ENCODE assay signal across 18 cellular contexts in genomic region chr16:88535857-88536222, GRCh38. TPM values are rescaled to one million over a fixed set of nuclear protein-coding genes. Genes with fewer than 3 reads are reported as not detected.
DNase-seq lines count a peak whose midpoint lies in the region; ATAC-seq, FAIRE-seq and TF ChIP-seq lines count a peak whose summit lies in the region.
"Had no signal": no experiment of that assay in that cellular context is flagged by ENCODE, and none has a peak within 500 bp of the region (broad histone marks: within the 10 kb centered on the region; RNA-seq: fewer than 3 reads in every experiment).

No MANE protein-coding gene starts in this region.

- TF ChIP-seq POLR2A in HepG2 (IDR thresholded peaks at IDR 0.05; ENCODE audit: insufficient read depth in 1 of 2, low read depth in 2 of 2, low read length in 2 of 2): no peak
- TF ChIP-seq POLR2A in right lobe of liver (IDR thresholded peaks at IDR 0.05): no peak

- H4K20me1 ChIP-seq in HepG2 (ENCODE audit: insufficient read depth, low read length): no peaks in the 10 kb centered on the region; the same call in 1 of the 2 replicates

- ATAC-seq in HepG2: no peak
- ATAC-seq in right lobe of liver: no peak
- no peak for ATAC-seq in activated B cell treated with CpG ODN at 0.5 μM for 24 hours (ENCODE audit: low read depth)
- ATAC-seq in stimulated activated naive CD8-positive, alpha-beta T cell treated with anti-CD3 and anti-CD28 coated beads, Interleukin-15, amount 100 ng/mL, for 72 hours: no peak
- no peak for ATAC-seq in GM19452 (IDR thresholded peaks at IDR 0.05; ENCODE audit: unreplicated experiment)
- ATAC-seq in GM18502 (IDR thresholded peaks at IDR 0.05; ENCODE audit: poor library complexity, unreplicated experiment): no peak
- ATAC-seq: Right ventricle myocardium inferior had no signal

- WGBS in HepG2 (ENCODE audit: low lambda C conversion rate): 84% methylated on average over 9 of the region's 9 CpGs
- 82% methylated on average over 4 of the region's 9 CpGs for WGBS in right lobe of liver (ENCODE audit: insufficient coverage, low coverage, low lambda C conversion rate, missing lambda C conversion rate)

- no peak overlapping the region for H3K9ac ChIP-seq in HepG2 (ENCODE audit: insufficient read depth, low read depth, low read length)
- H3K9ac ChIP-seq: parathyroid adenoma had no signal

- H3K4me3 ChIP-seq in HepG2 (replicated peaks in 1 of 3; ENCODE audit: insufficient read depth in 1 of 3, low read depth in 2 of 3, low read length in 3 of 3) (no peak overlapping the region), right lobe of liver (no peak overlapping the region)
- H3K4me3 ChIP-seq: smooth muscle cell had no signal

- no peaks in the 10 kb centered on the region for H3K9me3 Mint-ChIP-seq in activated B cell treated with CpG ODN at 0.5 μM for 24 hours
- peaks cover 5% of the 10 kb centered on the region for H3K9me3 Mint-ChIP-seq in glutamatergic neuron (ENCODE audit: unreplicated experiment)
- no peaks in the 10 kb centered on the region for H3K9me3 Mint-ChIP-seq in stimulated activated naive CD8-positive, alpha-beta T cell treated with anti-CD3 and anti-CD28 coated beads, Interleukin-15, amount 100 ng/mL, for 72 hours

- H3K9me3 ChIP-seq in HepG2 (ENCODE audit: low read length): no peaks in the 10 kb centered on the region
- H3K9me3 ChIP-seq in right lobe of liver: no peaks in the 10 kb centered on the region
- H3K9me3 ChIP-seq: vagina had no signal

- H3K27me3 Mint-ChIP-seq in activated B cell treated with CpG ODN at 0.5 μM for 24 hours (peaks cover 8% of the 10 kb centered on the region), glutamatergic neuron (ENCODE audit: unreplicated experiment) (peaks cover 8% of the 10 kb centered on the region)
- peaks cover 27% of the 10 kb centered on the region for H3K27me3 Mint-ChIP-seq in stimulated activated naive CD8-positive, alpha-beta T cell treated with anti-CD3 and anti-CD28 coated beads, Interleukin-15, amount 100 ng/mL, for 72 hours

- peak overlapping the region; percentile 41 for H3K27ac Mint-ChIP-seq in activated B cell treated with CpG ODN at 0.5 μM for 24 hours
- H3K27ac Mint-ChIP-seq in glutamatergic neuron (ENCODE audit: unreplicated experiment): peak overlapping the region; percentile 62
- H3K27ac Mint-ChIP-seq in stimulated activated naive CD8-positive, alpha-beta T cell treated with anti-CD3 and anti-CD28 coated beads, Interleukin-15, amount 100 ng/mL, for 72 hours: peak overlapping the region in 1 of 2 donors; percentile 88

- no TSS peak for BruUV-seq in HepG2 (replicated peaks; lab: Mats Ljungman, UMichigan)

- DNase-seq in HepG2 (ENCODE audit: low spot score) (no peak), right lobe of liver (no peak), activated B cell treated with CpG ODN at 0.5 μM for 24 hours (no peak), glutamatergic neuron (no peak), NCI-H345 treated with DMSO at 0.1 percent for 48 hours (lab: John Stamatoyannopoulos, UW; ENCODE audit: unreplicated experiment) (no peak)
- DNase-seq in stimulated activated naive CD8-positive, alpha-beta T cell treated with anti-CD3 and anti-CD28 coated beads, Interleukin-15, amount 100 ng/mL, for 72 hours: no peak
- DNase-seq: activated CD4-positive, alpha-beta T cell treated with anti-CD3 and anti-CD28 coated beads, Interleukin-2, amount 50 U/mL, for 1 hour; DMS79 treated with DMSO at 0.1 percent for 48 hours; NCI-H2171 treated with DMSO at 0.1 percent for 48 hours; T-helper 9 cell had no signal

- H3K4me1 Mint-ChIP-seq in activated B cell treated with CpG ODN at 0.5 μM for 24 hours: peaks cover 12% of the 10 kb centered on the region
- H3K4me1 Mint-ChIP-seq in glutamatergic neuron (ENCODE audit: low read depth, unreplicated experiment): peaks cover 2% of the 10 kb centered on the region
- H3K4me1 Mint-ChIP-seq in stimulated activated naive CD8-positive, alpha-beta T cell treated with anti-CD3 and anti-CD28 coated beads, Interleukin-15, amount 100 ng/mL, for 72 hours: peaks cover 12% of the 10 kb centered on the region

- H3K4me1 ChIP-seq in HepG2 (ENCODE audit: insufficient read depth, low read length) (no peaks in the 10 kb centered on the region), right lobe of liver (no peaks in the 10 kb centered on the region)
- H3K4me1 ChIP-seq: parathyroid adenoma had no signal

- FAIRE-seq in HepG2 (lab: Jason Lieb, UNC): no peak
- FAIRE-seq: colon, H1 had no signal

- H3K36me3 ChIP-seq in HepG2 (replicated peaks in 1 of 2; ENCODE audit: control insufficient read depth in 1 of 2, insufficient read depth in 2 of 2, low read length in 2 of 2): peaks cover 0 to 10% of the 10 kb centered on the region in 2 experiments; a peak in 2 of 5 replicates
- H3K36me3 ChIP-seq in right lobe of liver: no peaks in the 10 kb centered on the region
- H3K36me3 ChIP-seq: vagina had no signal

- no peak for TF ChIP-seq CTCF in HepG2 (CRISPR knock-in tag; IDR thresholded peaks at IDR 0.05)
- TF ChIP-seq CTCF in right lobe of liver (IDR thresholded peaks at IDR 0.05): no peak
- no peak for TF ChIP-seq CTCF in activated B cell treated with CpG ODN at 0.5 μM for 24 hours (IDR thresholded peaks at IDR 0.05)
- no peak for TF ChIP-seq CTCF in glutamatergic neuron (IDR thresholded peaks at IDR 0.05; ENCODE audit: partially characterized antibody, unreplicated experiment)

- H3K27ac ChIP-seq in HepG2 (ENCODE audit: extremely low read length, insufficient read depth, low read length): no peak overlapping the region
- no peak overlapping the region for H3K27ac ChIP-seq in right lobe of liver
- H3K27ac ChIP-seq: parathyroid adenoma, vagina had no signal

- H3K36me3 Mint-ChIP-seq in activated B cell treated with CpG ODN at 0.5 μM for 24 hours (ENCODE audit: low read depth) (no peaks in the 10 kb centered on the region), glutamatergic neuron (ENCODE audit: unreplicated experiment) (no peaks in the 10 kb centered on the region)

- CTCF ChIA-PET in HepG2 (lab: Yijun Ruan, JAX; ENCODE audit: low intra/inter-chr PET ratio, low total read pairs): no interaction called here
- CTCF ChIA-PET in activated B cell treated with CpG ODN at 0.5 μM for 24 hours (lab: Charles Lee): interaction anchor here (1.0 kb wide), 1 partner anchor 100 kb away, joined by 4 read pairs; no protein-coding TSS in a partner anchor

- H3K4me2 ChIP-seq in HepG2 (ENCODE audit: low read depth, low read length): no peak overlapping the region

- H2AFZ ChIP-seq in HepG2 (ENCODE audit: low read length): no peak overlapping the region
- H2AFZ ChIP-seq: parathyroid adenoma had no signal

- H3K4me3 Mint-ChIP-seq in activated B cell treated with CpG ODN at 0.5 μM for 24 hours (peak overlapping the region; percentile 63), glutamatergic neuron (ENCODE audit: unreplicated experiment) (peak overlapping the region; percentile 81)
- peak overlapping the region; percentile 78 to 83 for H3K4me3 Mint-ChIP-seq in stimulated activated naive CD8-positive, alpha-beta T cell treated with anti-CD3 and anti-CD28 coated beads, Interleukin-15, amount 100 ng/mL, for 72 hours

- POLR2A ChIA-PET in HepG2 (lab: Yijun Ruan, JAX) (no interaction called here), activated B cell treated with CpG ODN at 0.5 μM for 24 hours (lab: Charles Lee) (interaction anchor here (0.6 to 1.2 kb wide), 3 partner anchors 79 to 625 kb away, joined by 3 to 4 read pairs (median 3); no protein-coding TSS in a partner anchor)

- H3K79me2 ChIP-seq in HepG2 (ENCODE audit: insufficient read depth, low read length): no peaks in the 10 kb centered on the region
- H3K79me2 ChIP-seq: parathyroid adenoma had no signal

- TF ChIP-seq RAD21 in HepG2 (CRISPR knock-in tag; IDR thresholded peaks at IDR 0.05): no peak

- TF ChIP-seq EP300 in HepG2 (IDR thresholded peaks at IDR 0.05; ENCODE audit: low read depth in 2 of 2, low read length in 2 of 2) (no peak), HepG2 (CRISPR knock-in tag; IDR thresholded peaks at IDR 0.05; ENCODE audit: borderline replicate concordance) (no peak)

- intact Hi-C loops in HepG2 (cut with micrococcal nuclease; ENCODE audit: unreplicated experiment) (no loop called here), right lobe of liver (cut with DNase I) (no loop called here), activated B cell treated with CpG ODN at 0.5 μM for 24 hours (cut with micrococcal nuclease) (no loop called here)

- H3K27me3 ChIP-seq in HepG2 (ENCODE audit: control insufficient read depth in 1 of 2, insufficient read depth in 2 of 2, low read length in 2 of 2) (peaks cover 13 to 29% of the 10 kb centered on the region in 2 experiments; a peak in 4 of 5 replicates), right lobe of liver (no peaks in the 10 kb centered on the region)
- H3K27me3 ChIP-seq: vagina had no signal

- in situ Hi-C loops in HepG2 (cut with HindIII; ENCODE audit: extremely low pct_ligation_motif_present, low pct_unique_long_range_greater_than_20kb): no loop called here

TF ChIP-seq in HepG2, 621 proteins besides CTCF, POLR2A, EP300 and RAD21 (continues in another document):
- 0 out of 2 replicates have a peak, but pooled peaks have one; percentile 30 for TF ChIP-seq WIZ (CRISPR knock-in tag; IDR thresholded peaks at IDR 0.05)

RNA-seq across cellular contexts. Expression of gene ZC3H18, which starts 34.4 kb away (rescaled TPM):
- total RNA-seq in HepG2 (2016; rRNA removed; fragmentation: Illumina TruSeq; extraction: Trizol): 19.7 and 27.4 TPM in 2 replicates
- total RNA-seq in HepG2 (2016; cell fraction: cytosol; rRNA removed; fragmentation: Illumina TruSeq; extraction: Trizol; ENCODE audit: low read depth): 19.4 and 24.7 TPM in 2 replicates
- total RNA-seq in HepG2 (2016; cell fraction: insoluble cytoplasmic fraction; rRNA removed; fragmentation: Illumina TruSeq; extraction: Trizol): 14.3 and 27.1 TPM in 2 replicates
- 13.2 and 13.7 TPM in 2 replicates for total RNA-seq in HepG2 (2016; cell fraction: membrane; rRNA removed; fragmentation: Illumina TruSeq; extraction: Trizol)
- 23.0 and 25.0 TPM in 2 replicates for total RNA-seq in HepG2 (2016; cell fraction: nucleus; rRNA removed; fragmentation: Illumina TruSeq; extraction: Trizol)
- 11.2 and 12.7 TPM in 2 replicates for polyA plus RNA-seq in HepG2 (2011; rRNA removed)
- polyA plus RNA-seq in HepG2 (2011; cell fraction: cytosol; rRNA removed): 5.1 and 6.6 TPM in 2 replicates
- polyA plus RNA-seq in HepG2 (2011; cell fraction: nucleus; rRNA removed): 52.8 and 62.1 TPM in 2 replicates
- polyA plus RNA-seq in HepG2 (2012): 25.6 and 26.4 TPM in 2 replicates
- polyA plus RNA-seq in HepG2 (2016; cell fraction: cytosol; fragmentation: Illumina TruSeq; extraction: Trizol; ENCODE audit: low read depth): 2.5 and 2.8 TPM in 2 replicates
- polyA plus RNA-seq in HepG2 (2016; cell fraction: insoluble cytoplasmic fraction; fragmentation: Illumina TruSeq; extraction: Trizol; ENCODE audit: low read depth): 25.5 and 39.1 TPM in 2 replicates
- polyA plus RNA-seq in HepG2 (2016; cell fraction: membrane; fragmentation: Illumina TruSeq; extraction: Trizol; ENCODE audit: low read depth): 6.0 and 7.1 TPM in 2 replicates
- 81.5 and 103 TPM in 2 replicates for polyA plus RNA-seq in HepG2 (2016; cell fraction: nucleus; fragmentation: Illumina TruSeq; extraction: Trizol; ENCODE audit: insufficient read depth, low read depth)
- 8.7 and 11.6 TPM in 2 replicates for polyA minus RNA-seq in HepG2 (2011; rRNA and poly(A)+ RNA removed; ENCODE audit: low replicate concordance)
- polyA minus RNA-seq in HepG2 (2011; cell fraction: cytosol; rRNA and poly(A)+ RNA removed): 9.7 and 11.0 TPM in 2 replicates
- polyA minus RNA-seq in HepG2 (2011; cell fraction: nucleus; rRNA and poly(A)+ RNA removed): 21.3 and 25.5 TPM in 2 replicates
- total RNA-seq in right lobe of liver: 10 to 100 TPM in 5 of 6 experiments, 1 to 10 TPM in 1; 8.7 to 22.8 (median 16.4) TPM
- total RNA-seq in activated B cell treated with CpG ODN at 0.5 μM for 24 hours: 61.7 and 74.2 TPM in 2 replicates
- 48.9 TPM for total RNA-seq in glutamatergic neuron (ENCODE audit: unreplicated experiment)
